Comparison of ENCODE assay signal across 32 cellular contexts in genomic region chr12:46981627-46982026, GRCh38.
"Had no signal": no experiment of that assay in that cellular context is flagged by ENCODE, and none has a peak within 500 bp of the region (broad histone marks: within the 10 kb centered on the region; RNA-seq: fewer than 3 reads in every experiment).

No MANE protein-coding gene starts in this region.

- H3K36me3 Mint-ChIP-seq: activated CD4-positive, alpha-beta memory T cell treated with anti-CD3 and anti-CD28 coated beads for 36 hours; activated CD8-positive, alpha-beta memory T cell treated with anti-CD3 and anti-CD28 coated beads, Interleukin-2, amount 10 ng/mL, durations not matched to agents 7 days and 5 days; activated naive CD8-positive, alpha-beta T cell treated with anti-CD3 and anti-CD28 coated beads, Interleukin-2, amount 10 ng/mL, durations not matched to agents 7 days and 5 days had no signal

- H3K27ac Mint-ChIP-seq: activated CD4-positive, alpha-beta memory T cell treated with anti-CD3 and anti-CD28 coated beads for 36 hours; activated CD4-positive, alpha-beta T cell treated with anti-CD3 and anti-CD28 coated beads for 36 hours; activated CD4-positive, alpha-beta T cell treated with anti-CD3 and anti-CD28 coated beads, Interleukin-2, amount 10 ng/mL, durations not matched to agents 24 days and 14 days; activated CD8-positive, alpha-beta memory T cell treated with anti-CD3 and anti-CD28 coated beads, Interleukin-2, amount 10 ng/mL, durations not matched to agents 7 days and 5 days; activated CD8-positive, alpha-beta T cell treated with anti-CD3 and anti-CD28 coated beads, Interleukin-2, amount 10 ng/mL, durations not matched to agents 7 days and 5 days; activated naive CD4-positive, alpha-beta T cell treated with anti-CD3 and anti-CD28 coated beads for 36 hours; activated naive CD4-positive, alpha-beta T cell treated with anti-CD3 and anti-CD28 coated beads, Interleukin-2, amount 50 U/mL, for 24 hours; activated naive CD8-positive, alpha-beta T cell treated with anti-CD3 and anti-CD28 coated beads, Interleukin-2, amount 10 ng/mL, durations not matched to agents 7 days and 5 days; activated T-helper 1 cell treated with anti-CD3 and anti-CD28 coated beads, Interleukin-12 subunit alpha, Interleukin-12 subunit beta, Interleukin-2, Interleukin-4 antibody, amounts not matched to agents 30 ng/mL and 10 ng/mL and 1 ng/mL, durations not matched to agents 14 hours and 24 hours and 36 hours; activated T-helper 2 cell treated with anti-CD3 and anti-CD28 coated beads, Interferon-gamma antibody, Interleukin-2, Interleukin-4, amounts not matched to agents 10 μg/mL and 5 μg/mL and 100 μg/mL, durations not matched to agents 14 hours and 24 hours and 36 hours; T-helper 17 cell; T-helper 2 cell treated with Interferon-gamma antibody and Interleukin-4, amounts not matched to agents 5 μg/mL and 100 μg/mL, for 36 hours had no signal

- H3K36me3 ChIP-seq: brain microvascular endothelial cell, esophagus muscularis mucosa, gastrocnemius medialis, heart left ventricle had no signal

- DNase-seq: activated CD4-positive, alpha-beta memory T cell treated with anti-CD3 and anti-CD28 coated beads for 36 hours; activated CD4-positive, alpha-beta T cell treated with anti-CD3 and anti-CD28 coated beads for 36 hours; activated CD4-positive, alpha-beta T cell treated with anti-CD3 and anti-CD28 coated beads, Interleukin-2, amount 10 ng/mL, durations not matched to agents 24 days and 14 days; activated CD4-positive, CD25-positive, alpha-beta regulatory T cell; activated CD4-positive, CD25-positive, alpha-beta regulatory T cell treated with anti-CD3 and anti-CD28 coated beads, Interleukin-2, amount 50 U/mL, for 72 hours; activated CD8-positive, alpha-beta memory T cell treated with anti-CD3 and anti-CD28 coated beads, Interleukin-2, amount 10 ng/mL, durations not matched to agents 7 days and 5 days; activated CD8-positive, alpha-beta memory T cell treated with anti-CD3 and anti-CD28 coated beads, Interleukin-2, amount 50 U/mL, for 4 hours; activated CD8-positive, alpha-beta T cell treated with anti-CD3 and anti-CD28 coated beads, Interleukin-2, amount 10 ng/mL, durations not matched to agents 7 days and 5 days; activated effector memory CD4-positive, alpha-beta T cell treated with anti-CD3 and anti-CD28 coated beads, Interleukin-2, amount 50 U/mL, for 16 hours; activated naive CD4-positive, alpha-beta T cell treated with anti-CD3 and anti-CD28 coated beads for 36 hours; activated naive CD8-positive, alpha-beta T cell treated with anti-CD3 and anti-CD28 coated beads, Interleukin-2, amount 10 ng/mL, durations not matched to agents 7 days and 5 days; activated T-cell treated with anti-CD3 and anti-CD28 coated beads, Interleukin-2, amount 50 U/mL, for 1 hour; activated T-cell treated with anti-CD3 and anti-CD28 coated beads, Interleukin-2, amount 50 U/mL, for 48 hours; amniotic stem cell; anterior cingulate cortex; brain microvascular endothelial cell; cortex of kidney; effector CD8-positive, alpha-beta T cell; erythroblast; foreskin keratinocyte; gastrocnemius medialis; glutamatergic neuron; heart left ventricle; hypothalamus; T-helper 17 cell; T1000 had no signal

- H3K4me3 ChIP-seq: esophagus muscularis mucosa, gastrocnemius medialis, heart left ventricle had no signal

- H3K27ac ChIP-seq: brain microvascular endothelial cell, esophagus muscularis mucosa, foreskin keratinocyte, gastrocnemius medialis, heart left ventricle had no signal

- H3K4me1 ChIP-seq: esophagus muscularis mucosa had no signal

- H3K4me3 Mint-ChIP-seq: activated CD4-positive, alpha-beta memory T cell treated with anti-CD3 and anti-CD28 coated beads for 36 hours; activated CD4-positive, alpha-beta T cell treated with anti-CD3 and anti-CD28 coated beads for 36 hours; activated CD4-positive, alpha-beta T cell treated with anti-CD3 and anti-CD28 coated beads, Interleukin-2, amount 10 ng/mL, durations not matched to agents 24 days and 14 days; activated CD8-positive, alpha-beta memory T cell treated with anti-CD3 and anti-CD28 coated beads, Interleukin-2, amount 10 ng/mL, durations not matched to agents 7 days and 5 days; activated CD8-positive, alpha-beta T cell treated with anti-CD3 and anti-CD28 coated beads, Interleukin-2, amount 10 ng/mL, durations not matched to agents 7 days and 5 days; activated naive CD4-positive, alpha-beta T cell treated with anti-CD3 and anti-CD28 coated beads for 36 hours; activated naive CD4-positive, alpha-beta T cell treated with anti-CD3 and anti-CD28 coated beads, Interleukin-2, amount 50 U/mL, for 24 hours; activated naive CD8-positive, alpha-beta T cell treated with anti-CD3 and anti-CD28 coated beads, Interleukin-2, amount 10 ng/mL, durations not matched to agents 7 days and 5 days; activated T-helper 1 cell treated with anti-CD3 and anti-CD28 coated beads, Interleukin-12 subunit alpha, Interleukin-12 subunit beta, Interleukin-2, Interleukin-4 antibody, amounts not matched to agents 30 ng/mL and 10 ng/mL and 1 ng/mL, durations not matched to agents 14 hours and 24 hours and 36 hours; central memory CD8-positive, alpha-beta T cell; T-helper 17 cell; T-helper 2 cell treated with Interferon-gamma antibody and Interleukin-4, amounts not matched to agents 5 μg/mL and 100 μg/mL, for 36 hours had no signal

- ATAC-seq: activated CD4-positive, alpha-beta T cell treated with anti-CD3 and anti-CD28 coated beads for 36 hours; activated CD8-positive, alpha-beta memory T cell treated with anti-CD3 and anti-CD28 coated beads, Interleukin-2, amount 10 ng/mL, durations not matched to agents 7 days and 5 days; activated CD8-positive, alpha-beta T cell treated with anti-CD3 and anti-CD28 coated beads, Interleukin-2, amount 10 ng/mL, durations not matched to agents 7 days and 5 days; foreskin keratinocyte; gastrocnemius medialis; heart left ventricle; T-helper 17 cell had no signal

- H3K9me3 ChIP-seq: esophagus muscularis mucosa, gastrocnemius medialis, heart left ventricle had no signal

- H3K27me3 ChIP-seq: brain microvascular endothelial cell, esophagus muscularis mucosa, foreskin keratinocyte, gastrocnemius medialis, heart left ventricle had no signal

- H3K9me3 Mint-ChIP-seq: activated CD4-positive, alpha-beta memory T cell treated with anti-CD3 and anti-CD28 coated beads for 36 hours; activated naive CD4-positive, alpha-beta T cell treated with anti-CD3 and anti-CD28 coated beads for 36 hours; activated naive CD4-positive, alpha-beta T cell treated with anti-CD3 and anti-CD28 coated beads, Interleukin-2, amount 50 U/mL, for 24 hours; activated naive CD8-positive, alpha-beta T cell treated with anti-CD3 and anti-CD28 coated beads, Interleukin-2, amount 10 ng/mL, durations not matched to agents 7 days and 5 days; activated T-helper 1 cell treated with anti-CD3 and anti-CD28 coated beads, Interleukin-12 subunit alpha, Interleukin-12 subunit beta, Interleukin-2, Interleukin-4 antibody, amounts not matched to agents 30 ng/mL and 10 ng/mL and 1 ng/mL, durations not matched to agents 14 hours and 24 hours and 36 hours; activated T-helper 2 cell treated with anti-CD3 and anti-CD28 coated beads, Interferon-gamma antibody, Interleukin-2, Interleukin-4, amounts not matched to agents 10 μg/mL and 5 μg/mL and 100 μg/mL, durations not matched to agents 14 hours and 24 hours and 36 hours; central memory CD8-positive, alpha-beta T cell; T-helper 2 cell treated with Interferon-gamma antibody and Interleukin-4, amounts not matched to agents 5 μg/mL and 100 μg/mL, for 36 hours had no signal
